Comparison of ENCODE assay signal across 19 cellular contexts in genomic region chr9:38357350-38358114, GRCh38.
"Had no signal": no experiment of that assay in that cellular context is flagged by ENCODE, and none has a peak within 500 bp of the region (broad histone marks: within the 10 kb centered on the region; RNA-seq: fewer than 3 reads in every experiment).

No MANE protein-coding gene starts in this region.

- H3K4me1 ChIP-seq: vagina had no signal

- H3K36me3 ChIP-seq: brain microvascular endothelial cell, left lung, vagina had no signal

- H3K27me3 Mint-ChIP-seq: activated CD4-positive, alpha-beta memory T cell treated with anti-CD3 and anti-CD28 coated beads, Interleukin-2, amount 10 ng/mL, durations not matched to agents 7 days and 5 days; activated CD8-positive, alpha-beta memory T cell treated with anti-CD3 and anti-CD28 coated beads, Interleukin-2, amount 10 ng/mL, durations not matched to agents 7 days and 5 days; activated naive CD8-positive, alpha-beta T cell treated with anti-CD3 and anti-CD28 coated beads, Interleukin-2, amount 10 ng/mL, durations not matched to agents 7 days and 5 days had no signal

- H3K36me3 Mint-ChIP-seq: activated CD8-positive, alpha-beta memory T cell treated with anti-CD3 and anti-CD28 coated beads, Interleukin-2, amount 10 ng/mL, durations not matched to agents 7 days and 5 days; activated naive CD8-positive, alpha-beta T cell treated with anti-CD3 and anti-CD28 coated beads, Interleukin-2, amount 10 ng/mL, durations not matched to agents 7 days and 5 days; natural killer cell had no signal

- H3K4me1 Mint-ChIP-seq: activated CD4-positive, alpha-beta memory T cell treated with anti-CD3 and anti-CD28 coated beads, Interleukin-2, amount 10 ng/mL, durations not matched to agents 7 days and 5 days; activated CD8-positive, alpha-beta memory T cell treated with anti-CD3 and anti-CD28 coated beads, Interleukin-2, amount 10 ng/mL, durations not matched to agents 7 days and 5 days; activated naive CD8-positive, alpha-beta T cell treated with anti-CD3 and anti-CD28 coated beads, Interleukin-2, amount 10 ng/mL, durations not matched to agents 7 days and 5 days; natural killer cell had no signal

- H3K4me3 ChIP-seq: left lung, vagina had no signal

- H3K4me3 Mint-ChIP-seq: activated CD4-positive, alpha-beta memory T cell treated with anti-CD3 and anti-CD28 coated beads, Interleukin-2, amount 10 ng/mL, durations not matched to agents 7 days and 5 days; activated CD8-positive, alpha-beta memory T cell treated with anti-CD3 and anti-CD28 coated beads, Interleukin-2, amount 10 ng/mL, durations not matched to agents 7 days and 5 days; activated naive CD8-positive, alpha-beta T cell treated with anti-CD3 and anti-CD28 coated beads, Interleukin-2, amount 10 ng/mL, durations not matched to agents 7 days and 5 days; natural killer cell had no signal

- DNase-seq: activated CD4-positive, alpha-beta memory T cell treated with anti-CD3 and anti-CD28 coated beads, Interleukin-2, amount 10 ng/mL, durations not matched to agents 7 days and 5 days; activated CD4-positive, alpha-beta T cell treated with anti-CD3 and anti-CD28 coated beads for 48 hours; activated CD4-positive, CD25-positive, alpha-beta regulatory T cell; activated CD8-positive, alpha-beta memory T cell treated with anti-CD3 and anti-CD28 coated beads, Interleukin-2, amount 10 ng/mL, durations not matched to agents 7 days and 5 days; activated naive CD4-positive, alpha-beta T cell treated with Interleukin-2 at 50 U/mL for 16 hours; activated naive CD8-positive, alpha-beta T cell treated with anti-CD3 and anti-CD28 coated beads, Interleukin-2, amount 10 ng/mL, durations not matched to agents 7 days and 5 days; amygdala; brain microvascular endothelial cell; cortex of kidney; hypothalamus; islet precursor cell; left lung; natural killer cell; stimulated activated naive CD4-positive, alpha-beta T cell; substantia nigra; T-helper 1 cell; T-helper 9 cell; trophoblast cell had no signal

- H3K27ac Mint-ChIP-seq: activated CD4-positive, alpha-beta memory T cell treated with anti-CD3 and anti-CD28 coated beads, Interleukin-2, amount 10 ng/mL, durations not matched to agents 7 days and 5 days; activated CD8-positive, alpha-beta memory T cell treated with anti-CD3 and anti-CD28 coated beads, Interleukin-2, amount 10 ng/mL, durations not matched to agents 7 days and 5 days; activated naive CD8-positive, alpha-beta T cell treated with anti-CD3 and anti-CD28 coated beads, Interleukin-2, amount 10 ng/mL, durations not matched to agents 7 days and 5 days; natural killer cell had no signal

- H3K27ac ChIP-seq: brain microvascular endothelial cell, left lung, vagina had no signal

- ATAC-seq: activated CD8-positive, alpha-beta memory T cell treated with anti-CD3 and anti-CD28 coated beads, Interleukin-2, amount 10 ng/mL, durations not matched to agents 7 days and 5 days; left lung; natural killer cell had no signal

- H3K9me3 ChIP-seq: left lung, vagina had no signal

- H3K27me3 ChIP-seq: brain microvascular endothelial cell, left lung, vagina had no signal

- H3K9me3 Mint-ChIP-seq: activated CD4-positive, alpha-beta memory T cell treated with anti-CD3 and anti-CD28 coated beads, Interleukin-2, amount 10 ng/mL, durations not matched to agents 7 days and 5 days; activated naive CD8-positive, alpha-beta T cell treated with anti-CD3 and anti-CD28 coated beads, Interleukin-2, amount 10 ng/mL, durations not matched to agents 7 days and 5 days; natural killer cell had no signal
